Comparison of ENCODE assay signal across 8 cellular contexts in the genomic region with DNA sequence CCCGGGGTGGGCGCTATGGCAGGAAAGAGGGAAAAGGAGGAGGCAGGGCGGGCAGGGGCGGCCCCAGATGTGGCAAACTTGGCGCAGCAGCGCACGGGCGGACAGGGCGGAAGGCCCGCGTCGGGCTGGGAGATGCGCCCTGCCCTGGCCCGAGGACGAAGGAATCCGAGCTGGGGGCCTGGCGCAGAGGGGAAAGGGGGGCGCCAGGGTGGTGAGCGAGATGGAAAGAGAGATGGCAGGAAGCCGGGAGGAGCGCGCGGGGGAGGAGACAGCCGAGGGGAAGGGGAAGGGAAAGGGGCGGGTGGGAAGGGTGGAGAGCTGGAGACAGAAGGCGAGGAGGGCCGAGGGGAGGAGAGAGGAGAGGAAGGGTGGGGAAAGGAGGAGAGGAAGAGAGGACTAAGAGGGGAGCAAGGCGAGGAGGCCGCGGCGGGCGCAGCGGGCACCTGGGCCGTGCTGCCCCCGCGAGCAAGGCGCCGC. TPM values are rescaled to one million over a fixed set of nuclear protein-coding genes. Genes with fewer than 3 reads are reported as not detected.
DNase-seq lines count a peak whose midpoint lies in the region; ATAC-seq, FAIRE-seq and TF ChIP-seq lines count a peak whose summit lies in the region.

Gene MARVELD1 (plus strand): TSS at position 380 of the 477 bp plus-strand sequence. CDS start 147 bp downstream, outside the sequence.

- peaks cover 33% of the 10 kb centered on the region for H3K27me3 Mint-ChIP-seq in CD4-positive, alpha-beta T cell
- H3K27me3 Mint-ChIP-seq in immature natural killer cell (ENCODE audit: low read depth in 3 of 3), result peaks cover 7 to 17% (median 14%) of the 10 kb centered on the region in 3 donors

- ATAC-seq in CD4-positive, alpha-beta T cell (ENCODE audit: poor library complexity), result no peak
- ATAC-seq in HG03196 (IDR thresholded peaks at IDR 0.05; ENCODE audit: unreplicated experiment), result no peak

- BruUV-seq in mammary epithelial cell (replicated peaks; lab: Mats Ljungman, UMichigan), result no TSS peak

- TF ChIP-seq CTCF in CD4-positive, alpha-beta T cell (IDR thresholded peaks at IDR 0.05), result no peak
- TF ChIP-seq CTCF in OCI-LY1 (IDR thresholded peaks at IDR 0.05; ENCODE audit: low read length) (no peak), mammary epithelial cell (conservative IDR thresholded peaks at IDR 0.05 in 1 of 2, IDR thresholded peaks at IDR 0.05 in 1 of 2; ENCODE audit: extremely low read depth in 1 of 2, insufficient read depth in 1 of 2, low read depth in 1 of 2, low read length in 2 of 2) (no peak), spleen (IDR thresholded peaks at IDR 0.05 in 8 of 11, conservative IDR thresholded peaks at IDR 0.05 in 3 of 11) (no peak)

- H3K4me2 ChIP-seq in OCI-LY1 (ENCODE audit: low read length) (peak within 1 kb of the TSS; percentile 29), mammary epithelial cell (ENCODE audit: insufficient read depth, low read depth, low read length) (peak within 1 kb of the TSS; percentile 84)

- no peaks in the 10 kb centered on the region for H3K27me3 ChIP-seq in CD4-positive, alpha-beta T cell (ENCODE audit: control insufficient read depth, insufficient read depth, low read length)
- H3K27me3 ChIP-seq in OCI-LY1 (ENCODE audit: insufficient read depth, low read length), result no peaks in the 10 kb centered on the region
- no peaks in the 10 kb centered on the region for H3K27me3 ChIP-seq in mammary epithelial cell (ENCODE audit: insufficient read depth, low read length)
- peaks cover 0 to 47% (median 5%) of the 10 kb centered on the region in 7 donors for H3K27me3 ChIP-seq in spleen (replicated peaks in 1 of 7)

- intact Hi-C loops in CD4-positive, alpha-beta T cell (cut with DNase I, micrococcal nuclease), result loop anchor here (5.0 kb wide), 1 partner anchor 36 kb away; no protein-coding TSS in a partner anchor
- intact Hi-C loops in mammary epithelial cell (cut with micrococcal nuclease) (no loop called here), spleen (cut with DNase I; ENCODE audit: low total_unique reads) (no loop called here)

- H3K79me2 ChIP-seq in OCI-LY1 (ENCODE audit: insufficient read depth, low read length) (no peaks in the 10 kb centered on the region), mammary epithelial cell (ENCODE audit: insufficient read depth, low read length) (peaks cover 50% of the 10 kb centered on the region)

- no peaks in the 10 kb centered on the region for H3K9me3 Mint-ChIP-seq in CD4-positive, alpha-beta T cell
- peaks cover 0 to 2% (median 0%) of the 10 kb centered on the region in 6 donors for H3K9me3 Mint-ChIP-seq in immature natural killer cell

- H3K27ac ChIP-seq in CD4-positive, alpha-beta T cell (ENCODE audit: low read depth, low read length), result no peak within 1 kb of the TSS
- H3K27ac ChIP-seq in OCI-LY1 (ENCODE audit: low read depth, low read length, poor library complexity, severe bottlenecking), result no peak within 1 kb of the TSS
- peak within 1 kb of the TSS; percentile 80 for H3K27ac ChIP-seq in mammary epithelial cell (ENCODE audit: insufficient read depth, low read depth, low read length)
- peak within 1 kb of the TSS; percentile 51 to 90 (median 86) for H3K27ac ChIP-seq in spleen

- H3K27ac Mint-ChIP-seq in CD4-positive, alpha-beta T cell, result peak within 1 kb of the TSS; percentile 35
- H3K27ac Mint-ChIP-seq in immature natural killer cell, result peak within 1 kb of the TSS in 5 of 6 donors; percentile 1 to 89 (median 81)

- H3K9me3 ChIP-seq in CD4-positive, alpha-beta T cell (ENCODE audit: control insufficient read depth, low read length), result no peaks in the 10 kb centered on the region
- H3K9me3 ChIP-seq in OCI-LY1 (ENCODE audit: low read length) (no peaks in the 10 kb centered on the region), mammary epithelial cell (replicated peaks; ENCODE audit: insufficient read depth, low read length) (no peaks in the 10 kb centered on the region), spleen (no peaks in the 10 kb centered on the region)

- H3K4me3 Mint-ChIP-seq in CD4-positive, alpha-beta T cell, result peak within 1 kb of the TSS; percentile 100
- H3K4me3 Mint-ChIP-seq in immature natural killer cell, result peak within 1 kb of the TSS; percentile 89 to 99 (median 97)

- H3F3A ChIP-seq in OCI-LY1 (ENCODE audit: insufficient read depth, low read length), result no peaks in the 10 kb centered on the region

- WGBS in mammary epithelial cell (ENCODE audit: low coverage, missing lambda C conversion rate), result 0% methylated on average over 3 of the region's 38 CpGs
- 3 to 5% (median 5%) methylated on average over 29 to 38 of the region's 38 CpGs for WGBS in spleen, 5 donors

- H3K4me3 ChIP-seq in OCI-LY1 (ENCODE audit: low read depth, low read length, poor library complexity, severe bottlenecking) (peak within 1 kb of the TSS; percentile 37), mammary epithelial cell (replicated peaks in 1 of 3; ENCODE audit: insufficient read depth in 1 of 3, low read depth in 2 of 3, low read length in 3 of 3) (peak within 1 kb of the TSS; percentile 46 to 80 (median 72)), spleen (peak within 1 kb of the TSS; percentile 52 to 80 (median 60))

- no peak within 1 kb of the TSS for H3K9ac ChIP-seq in OCI-LY1 (ENCODE audit: low read length)
- H3K9ac ChIP-seq in mammary epithelial cell (ENCODE audit: insufficient read depth, low read length), result peak within 1 kb of the TSS; percentile 87

- no peaks in the 10 kb centered on the region for H4K20me1 ChIP-seq in OCI-LY1 (ENCODE audit: insufficient read depth, low read length)
- H4K20me1 ChIP-seq in mammary epithelial cell (ENCODE audit: insufficient read depth, low read length), result no peaks in the 10 kb centered on the region

- in situ Hi-C loops in mammary epithelial cell (cut with MboI; ENCODE audit: low sequenced_read_pairs in 2 of 2), result no loop called here

- peak in 1 of 10 experiments; percentile 0 for DNase-seq in CD4-positive, alpha-beta T cell
- DNase-seq in H54 (ENCODE audit: insufficient read length, low spot score), result peak; percentile 83
- peak; percentile 66 for DNase-seq in mammary epithelial cell
- DNase-seq in immature natural killer cell, result no peak
- DNase-seq in spleen, result no peak
- DNase-seq in GM19239 (ENCODE audit: insufficient read length, low spot score), result no peak

- TF ChIP-seq POLR2A in H54 (IDR thresholded peaks at IDR 0.05; ENCODE audit: low read depth, low read length) (peak; percentile 85), spleen (IDR thresholded peaks at IDR 0.05) (no peak)

- no peaks in the 10 kb centered on the region for H3K36me3 Mint-ChIP-seq in CD4-positive, alpha-beta T cell (ENCODE audit: low read depth)
- peaks cover 0 to 4% (median 0%) of the 10 kb centered on the region in 3 donors for H3K36me3 Mint-ChIP-seq in immature natural killer cell

- POLR2A ChIA-PET in CD4-positive, alpha-beta T cell (lab: Charles Lee), result interaction anchor here (2.4 to 2.6 kb wide), 2 partner anchors 23 to 27 kb away, joined by 13 to 14 read pairs; partner anchors contain the start of genes AVPI1 and ZFYVE27

- no peaks in the 10 kb centered on the region for H3K9me2 ChIP-seq in OCI-LY1 (ENCODE audit: low read depth, low read length)

- peaks cover 15% of the 10 kb centered on the region for H3K4me1 Mint-ChIP-seq in CD4-positive, alpha-beta T cell (ENCODE audit: low read depth)
- H3K4me1 Mint-ChIP-seq in immature natural killer cell, result peaks cover 12 to 16% of the 10 kb centered on the region in 2 donors

- H3K36me3 ChIP-seq in OCI-LY1 (ENCODE audit: insufficient read depth, low read length), result no peaks in the 10 kb centered on the region
- peaks cover 12% of the 10 kb centered on the region for H3K36me3 ChIP-seq in mammary epithelial cell (ENCODE audit: insufficient read depth, low read length)
- no peaks in the 10 kb centered on the region for H3K36me3 ChIP-seq in spleen

- FAIRE-seq in H54 (lab: Jason Lieb, UNC) (no peak), GM19239 (lab: Jason Lieb, UNC) (no peak)

- dilution Hi-C loops in mammary epithelial cell (cut with HindIII; ENCODE audit: low sequenced_read_pairs), result no loop called here

- no peaks in the 10 kb centered on the region for H3K4me1 ChIP-seq in OCI-LY1 (ENCODE audit: insufficient read depth, low read length, severe bottlenecking)
- peaks cover 39% of the 10 kb centered on the region for H3K4me1 ChIP-seq in mammary epithelial cell (ENCODE audit: insufficient read depth, low read length)
- H3K4me1 ChIP-seq in spleen, result peaks cover 4 to 75% (median 44%) of the 10 kb centered on the region in 6 donors

- CTCF ChIA-PET in CD4-positive, alpha-beta T cell (lab: Charles Lee), result interaction anchor here (1.1 kb wide), 1 partner anchor 23 kb away, joined by 5 read pairs; the partner anchor contains the start of gene ZFYVE27
- CTCF ChIA-PET in mammary epithelial cell (lab: Charles Lee; ENCODE audit: low non-redundant PET), result interaction anchor here (0.6 kb wide), 1 partner anchor 27 kb away, joined by 11 read pairs; no protein-coding TSS in a partner anchor

- no peak within 1 kb of the TSS for H2AFZ ChIP-seq in OCI-LY1 (ENCODE audit: low read length)
- peak within 1 kb of the TSS; percentile 60 for H2AFZ ChIP-seq in mammary epithelial cell (ENCODE audit: low read depth, low read length)

RNA-seq across cellular contexts. Expression of gene MARVELD1, which starts in this region (rescaled TPM):
- under 1 TPM; 0.52 to 0.89 TPM for total RNA-seq in CD4-positive, alpha-beta T cell
- total RNA-seq in mammary epithelial cell, result 10 to 100 TPM; 39.8 to 72.5 TPM
- 84.8 TPM for polyA plus RNA-seq in mammary epithelial cell
- 74.7 TPM for polyA minus RNA-seq in mammary epithelial cell
- 1 to 10 TPM in 1 of 3 donors, under 1 TPM in 1, not detected in 1; 0.19 to 1.0 TPM for polyA plus RNA-seq in immature natural killer cell
- 10 to 100 TPM; 11.0 to 24.6 (median 17.2) TPM for total RNA-seq in spleen
- 1 to 10 TPM; 3.7 to 7.8 (median 6.4) TPM for polyA plus RNA-seq in spleen

Comparison
In these comparisons a context has a peak if more than half of its experiments do, and no peak if none do; other contexts are left out.
1. RNA of gene MARVELD1 (total RNA-seq): 39.8 to 72.5 TPM in mammary epithelial cell and 11.0 to 24.6 TPM in spleen; 0.52 to 0.89 TPM in CD4-positive, alpha-beta T cell; every median in the first group is over 4 times any median in the second.
2. DNase-seq: peak in H54 (single experiment) and mammary epithelial cell (single experiment); none in immature natural killer cell (0 of 3), spleen (single experiment) and GM19239 (single experiment).
3. H3K27ac ChIP-seq: peak in mammary epithelial cell (single experiment) and spleen (8 of 8); none in CD4-positive, alpha-beta T cell (single experiment) and OCI-LY1 (single experiment).
4. intact Hi-C loops: an anchor here in CD4-positive, alpha-beta T cell (5.0 kb wide); none called in mammary epithelial cell and spleen.
5. Peak in every context shown above with its lines, with median percentiles within 50 percentile points of each other: H3K4me3 ChIP-seq.